Comparison of ENCODE assay signal across 30 cellular contexts in genomic region chr13:84487681-84488080, GRCh38.
"Had no signal": no experiment of that assay in that cellular context is flagged by ENCODE, and none has a peak within 500 bp of the region (broad histone marks: within the 10 kb centered on the region; RNA-seq: fewer than 3 reads in every experiment).

No MANE protein-coding gene starts in this region.

- H3K9me3 ChIP-seq: neutrophil, pancreas, prostate gland, right atrium auricular region, right lobe of liver, sigmoid colon, spleen, suprapubic skin, testis, tibial artery, upper lobe of right lung, uterus had no signal

- H3K4me3 ChIP-seq: pancreas, prostate gland, right atrium auricular region, right lobe of liver, sigmoid colon, skin epidermis, smooth muscle cell, spleen, suprapubic skin, testis, tibial artery, transverse colon, upper lobe of right lung, uterus had no signal

- H3K27ac ChIP-seq: neutrophil, pancreas, prostate gland, right atrium auricular region, right lobe of liver, sigmoid colon, skin epidermis, spleen, suprapubic skin, testis, tibial artery, transverse colon, upper lobe of right lung, uterus had no signal

- ATAC-seq: naive thymus-derived CD8-positive, alpha-beta T cell; natural killer cell treated with Interleukin-12 subunit alpha and Interleukin-12 subunit beta and Interleukin-15 and Interleukin-18, amount 100 ng/mL, for 72 hours; pancreas; right lobe of liver; stimulated activated memory B cell treated with anti-CD40 and anti-IgM and Interleukin-4, amounts not matched to agents 10 μg/mL and 1 μg/mL and 100 μg/mL, for 72 hours; stimulated activated naive CD8-positive, alpha-beta T cell treated with anti-CD3 and anti-CD28 coated beads, Interleukin-15, amount 100 ng/mL, for 72 hours; stimulated activated naive CD8-positive, alpha-beta T cell treated with anti-CD3 and anti-CD28 coated beads, Interleukin-15, Interleukin-2, amounts not matched to agents 100 U/mL and 50 U/mL, for 24 hours; upper lobe of right lung had no signal

- H3K4me1 ChIP-seq: pancreas, prostate gland, right atrium auricular region, right lobe of liver, sigmoid colon, spleen, suprapubic skin, testis, tibial artery, transverse colon, upper lobe of right lung, uterus had no signal

- H3K4me2 ChIP-seq: smooth muscle cell had no signal

- H3K27me3 ChIP-seq: neutrophil, pancreas, right atrium auricular region, right lobe of liver, sigmoid colon, spleen, suprapubic skin, testis, tibial artery, transverse colon, upper lobe of right lung, uterus had no signal

- H3K36me3 ChIP-seq: neutrophil, pancreas, prostate gland, right atrium auricular region, right lobe of liver, sigmoid colon, spleen, suprapubic skin, tibial artery, transverse colon, upper lobe of right lung, uterus had no signal

- DNase-seq: naive thymus-derived CD8-positive, alpha-beta T cell; nephron progenitor cell; nucleus accumbens; pancreas; retina; right lobe of liver; sigmoid colon; spleen; stimulated activated CD4-positive, alpha-beta T cell treated with anti-CD3 and anti-CD28 coated beads, Interleukin-12 subunit alpha, Interleukin-12 subunit beta, amount 100 ng/mL, for 4 hours; stimulated activated CD4-positive, alpha-beta T cell treated with anti-CD3 and anti-CD28 coated beads, Interleukin-1b, Interleukin-23, amount 100 ng/mL, for 48 hours; stimulated activated CD4-positive, alpha-beta T cell treated with anti-CD3 and anti-CD28 coated beads, Interleukin-4, amount 100 ng/mL, for 1 hour; stimulated activated CD4-positive, alpha-beta T cell treated with anti-CD3 and anti-CD28 coated beads, Interleukin-4, amount 100 ng/mL, for 4 hours; stimulated activated CD8-positive, alpha-beta memory T cell treated with anti-CD3 and anti-CD28 coated beads, Interleukin-4, amount 100 ng/mL, for 48 hours; stimulated activated naive CD4-positive, alpha-beta T cell; stimulated activated naive CD8-positive, alpha-beta T cell treated with anti-CD3 and anti-CD28 coated beads, Interleukin-15, amount 100 ng/mL, for 72 hours; stimulated activated naive CD8-positive, alpha-beta T cell treated with anti-CD3 and anti-CD28 coated beads, Interleukin-15, Interleukin-2, amounts not matched to agents 100 U/mL and 50 U/mL, for 24 hours; substantia nigra; testis; tibial artery; transverse colon; upper lobe of right lung; uterus had no signal
